In genomic region chr15:64651573-64652260, GRCh38 we compare ENCODE assay signal across 9 cellular contexts.
A peak's percentile ranks its signal among the peaks of the same experiment; 100 is the strongest.
DNase-seq lines count a peak whose midpoint lies in the region; ATAC-seq lines count a peak whose summit lies in the region.
"Had no signal": no experiment of that assay in that cellular context is flagged by ENCODE, and none has a peak within 500 bp of the region (broad histone marks: within the 10 kb centered on the region; RNA-seq: fewer than 3 reads in every experiment).

No MANE protein-coding gene starts in this region.

- no peaks in the 10 kb centered on the region for H3K27me3 ChIP-seq in CD4-positive, CD25-positive, alpha-beta regulatory T cell (ENCODE audit: control insufficient read depth, insufficient read depth, low read length)

- H3K27me3 Mint-ChIP-seq in CD4-positive, CD25-positive, alpha-beta regulatory T cell: no peaks in the 10 kb centered on the region
- H3K27me3 Mint-ChIP-seq in stimulated activated naive CD8-positive, alpha-beta T cell treated with anti-CD3 and anti-CD28 coated beads, Interleukin-15, Interleukin-2, amounts not matched to agents 100 ng/mL and 50 ng/mL, for 24 hours: no peaks in the 10 kb centered on the region

- H3K36me3 Mint-ChIP-seq in CD4-positive, CD25-positive, alpha-beta regulatory T cell: peaks cover 6% of the 10 kb centered on the region
- peaks cover 4% of the 10 kb centered on the region for H3K36me3 Mint-ChIP-seq in stimulated activated naive CD8-positive, alpha-beta T cell treated with anti-CD3 and anti-CD28 coated beads, Interleukin-15, Interleukin-2, amounts not matched to agents 100 ng/mL and 50 ng/mL, for 24 hours (ENCODE audit: low read depth)

- peak; percentile 15 to 70 (median 69) for DNase-seq in CD4-positive, CD25-positive, alpha-beta regulatory T cell
- DNase-seq in activated CD4-positive, alpha-beta T cell treated with anti-CD3 and anti-CD28 coated beads for 48 hours: peak; percentile 35
- DNase-seq in iPS-NIHi7 (ENCODE audit: extremely low spot score): peak; percentile 38
- no peak for DNase-seq in AG08396 (ENCODE audit: low spot score)
- no peak for DNase-seq in EL
- DNase-seq: DND-41 had no signal

- H3K27ac Mint-ChIP-seq in CD4-positive, CD25-positive, alpha-beta regulatory T cell: peak overlapping the region; percentile 88 to 98 (median 93)
- H3K27ac Mint-ChIP-seq in stimulated activated naive CD8-positive, alpha-beta T cell treated with anti-CD3 and anti-CD28 coated beads, Interleukin-15, Interleukin-2, amounts not matched to agents 100 ng/mL and 50 ng/mL, for 24 hours: peak overlapping the region; percentile 66

- no peaks in the 10 kb centered on the region for H3K36me3 ChIP-seq in CD4-positive, CD25-positive, alpha-beta regulatory T cell (ENCODE audit: control insufficient read depth, insufficient read depth, low read length)

- ATAC-seq in CD4-positive, CD25-positive, alpha-beta regulatory T cell (ENCODE audit: low read depth in 2 of 2): peak; percentile 84 to 85
- ATAC-seq in GM19467 (IDR thresholded peaks at IDR 0.05; ENCODE audit: unreplicated experiment) (peak; percentile 68), HG03565 (IDR thresholded peaks at IDR 0.05; ENCODE audit: unreplicated experiment) (peak; percentile 82)

- peak overlapping the region; percentile 64 for H3K4me3 ChIP-seq in CD4-positive, CD25-positive, alpha-beta regulatory T cell (ENCODE audit: low read depth, low read length)

- H3K9me3 Mint-ChIP-seq in CD4-positive, CD25-positive, alpha-beta regulatory T cell: peaks cover 0 to 3% (median 0%) of the 10 kb centered on the region in 7 donors
- no peaks in the 10 kb centered on the region for H3K9me3 Mint-ChIP-seq in stimulated activated naive CD8-positive, alpha-beta T cell treated with anti-CD3 and anti-CD28 coated beads, Interleukin-15, Interleukin-2, amounts not matched to agents 100 ng/mL and 50 ng/mL, for 24 hours

- H3K27ac ChIP-seq in CD4-positive, CD25-positive, alpha-beta regulatory T cell (ENCODE audit: insufficient read depth, low read length, poor library complexity, severe bottlenecking): peak overlapping the region; percentile 76

- H3K4me3 Mint-ChIP-seq in CD4-positive, CD25-positive, alpha-beta regulatory T cell: peak overlapping the region; percentile 60 to 80 (median 72)
- no peak overlapping the region for H3K4me3 Mint-ChIP-seq in stimulated activated naive CD8-positive, alpha-beta T cell treated with anti-CD3 and anti-CD28 coated beads, Interleukin-15, Interleukin-2, amounts not matched to agents 100 ng/mL and 50 ng/mL, for 24 hours

- peaks cover 32% of the 10 kb centered on the region for H3K4me1 ChIP-seq in CD4-positive, CD25-positive, alpha-beta regulatory T cell (ENCODE audit: control insufficient read depth, insufficient read depth, low read length, poor library complexity, severe bottlenecking)

- peaks cover 27 to 51% (median 38%) of the 10 kb centered on the region in 4 donors for H3K4me1 Mint-ChIP-seq in CD4-positive, CD25-positive, alpha-beta regulatory T cell
- H3K4me1 Mint-ChIP-seq in stimulated activated naive CD8-positive, alpha-beta T cell treated with anti-CD3 and anti-CD28 coated beads, Interleukin-15, Interleukin-2, amounts not matched to agents 100 ng/mL and 50 ng/mL, for 24 hours (ENCODE audit: low read depth): peaks cover 41% of the 10 kb centered on the region

- no peaks in the 10 kb centered on the region for H3K9me3 ChIP-seq in CD4-positive, CD25-positive, alpha-beta regulatory T cell (ENCODE audit: control insufficient read depth in 2 of 2, low read length in 2 of 2)

Comparison
In these comparisons a context has a peak if more than half of its experiments do, and no peak if none do; other contexts are left out.
1. DNase-seq: peak in CD4-positive, CD25-positive, alpha-beta regulatory T cell (3 of 3), activated CD4-positive, alpha-beta T cell treated with anti-CD3 and anti-CD28 coated beads for 48 hours (single experiment) and iPS-NIHi7 (single experiment); none in AG08396 (single experiment) and EL (single experiment).
2. Peak in every context shown above with its lines, with median percentiles within 50 percentile points of each other: ATAC-seq.